In the genomic region with DNA sequence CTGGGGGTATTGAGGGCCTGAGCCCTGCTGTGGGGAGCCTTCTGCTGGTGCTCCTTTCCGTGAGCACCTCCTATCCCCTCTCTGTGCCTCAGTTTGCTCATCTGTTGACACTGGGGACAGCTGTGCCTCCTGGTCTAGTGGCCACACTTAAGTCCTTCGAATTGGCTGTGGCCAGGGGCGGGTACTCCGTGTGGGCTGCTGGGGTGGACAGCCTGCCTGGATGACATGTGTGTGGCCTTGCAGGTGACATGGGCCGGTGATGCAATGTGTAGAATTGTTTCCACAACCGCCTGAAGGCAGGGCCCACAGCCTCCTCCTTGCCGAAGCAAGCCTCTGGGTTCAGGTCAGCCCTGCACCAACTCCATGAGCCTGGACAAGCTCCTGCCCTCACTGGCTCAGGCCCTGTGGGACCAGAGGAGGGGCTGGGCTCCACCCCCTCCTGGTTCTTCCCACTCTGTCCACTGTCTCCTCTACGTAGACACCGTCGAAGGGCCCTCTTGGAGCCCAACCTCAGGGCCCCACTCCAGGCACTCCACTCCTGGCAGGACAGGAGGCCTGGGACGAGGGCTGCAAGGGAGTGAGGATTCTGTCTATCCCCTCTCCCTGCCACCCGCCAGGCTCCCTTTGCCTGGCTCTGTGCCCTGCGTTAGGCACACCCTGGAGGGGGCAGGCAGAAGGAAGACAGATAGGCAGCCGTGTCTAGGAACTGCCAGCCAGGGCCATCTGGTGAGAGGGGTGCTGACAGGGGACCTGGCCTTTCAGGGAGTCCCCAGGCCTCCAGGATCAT, we compare ENCODE assay signal across 8 cellular contexts. TPM values are rescaled to one million over a fixed set of nuclear protein-coding genes. Genes with fewer than 3 reads are reported as not detected.
DNase-seq lines count a peak whose midpoint lies in the region; ATAC-seq and TF ChIP-seq lines count a peak whose summit lies in the region.

No MANE protein-coding gene starts in this region.

- TF ChIP-seq CTCF in AG04450 (IDR thresholded peaks at IDR 0.05; ENCODE audit: low read depth, low read length): 0 out of 2 replicates have a peak, but pooled peaks have one; percentile 4
- TF ChIP-seq CTCF in cardiac muscle cell (IDR thresholded peaks at IDR 0.05; ENCODE audit: low read depth, low read length): no peak

- H3K27ac ChIP-seq in AG04450 (ENCODE audit: low read depth, low read length) (peak overlapping the region; percentile 84), HUES48 (ENCODE audit: low read depth, low read length) (no peak overlapping the region), cardiac muscle cell (no peak overlapping the region)

- H3K36me3 ChIP-seq in HUES48 (ENCODE audit: control insufficient read depth, insufficient read depth, low read length): no peaks in the 10 kb centered on the region
- H3K36me3 ChIP-seq in cardiac muscle cell: no peaks in the 10 kb centered on the region

- POLR2A ChIA-PET in AG04450 (lab: Yijun Ruan, JAX): interaction anchor here (1.1 to 1.5 kb wide), 3 partner anchors 24 to 38 kb away, joined by 4 to 5 read pairs (median 4); no protein-coding TSS in a partner anchor

- H3K9me3 ChIP-seq in AG04450 (ENCODE audit: control insufficient read depth, insufficient read depth, low read length) (no peaks in the 10 kb centered on the region; the same call in 1 of the 2 replicates), HUES48 (ENCODE audit: control insufficient read depth, insufficient read depth, low read length) (no peaks in the 10 kb centered on the region), cardiac muscle cell (ENCODE audit: low read depth) (no peaks in the 10 kb centered on the region)

- DNase-seq in AG04450 (ENCODE audit: low read depth, low spot score): no peak
- peak; percentile 63 for DNase-seq in activated CD8-positive, alpha-beta memory T cell treated with anti-CD3 and anti-CD28 coated beads, Interleukin-2, amount 50 U/mL, for 48 hours
- peak in 1 of 2 donors; percentile 75 for DNase-seq in cardiac muscle cell (ENCODE audit: low read depth in 1 of 2, low spot score in 1 of 2)
- peak; percentile 67 for DNase-seq in sciatic nerve (ENCODE audit: low spot score)
- DNase-seq in NCI-H82 (lab: John Stamatoyannopoulos, UW): no peak
- no peak for DNase-seq in D341Med (ENCODE audit: low spot score)

- no peak overlapping the region for H3K9ac ChIP-seq in HUES48 (ENCODE audit: low read depth, low read length)

- H3K4me3 ChIP-seq in AG04450 (ENCODE audit: low read depth, low read length): peak overlapping the region; percentile 61
- peak overlapping the region; percentile 55; the same call in 1 of the 2 replicates for H3K4me3 ChIP-seq in HUES48 (ENCODE audit: low read depth, low read length)
- peak overlapping the region; percentile 44 for H3K4me3 ChIP-seq in cardiac muscle cell

- CTCF ChIA-PET in AG04450 (lab: Charles Lee): no interaction called here

- H3K27me3 ChIP-seq in AG04450 (ENCODE audit: control insufficient read depth, insufficient read depth, low read length): no peaks in the 10 kb centered on the region
- H3K27me3 ChIP-seq in HUES48 (ENCODE audit: control insufficient read depth, insufficient read depth, low read length): peaks cover 17% of the 10 kb centered on the region; the same call in 1 of the 2 replicates
- H3K27me3 ChIP-seq in cardiac muscle cell: no peaks in the 10 kb centered on the region

- intact Hi-C loops in sciatic nerve (cut with DNase I): no loop called here

- H3K4me1 ChIP-seq in HUES48 (ENCODE audit: control insufficient read depth, insufficient read depth, low read length) (0 out of 2 replicates have a peak, but pooled peaks cover 3% of the 10 kb centered on the region), cardiac muscle cell (ENCODE audit: low read depth) (peaks cover 10% of the 10 kb centered on the region)

- ATAC-seq in sciatic nerve: peak; percentile 34
- ATAC-seq in HG02885 (IDR thresholded peaks at IDR 0.05; ENCODE audit: poor library complexity, unreplicated experiment): no peak

RNA-seq across cellular contexts. Expression of gene SH3BP2, which starts 1.2 kb away (rescaled TPM):
- polyA plus RNA-seq in AG04450 (2011; rRNA removed) (14.8 and 17.2 TPM in 2 replicates), cardiac muscle cell (8.5 and 16.9 TPM in 2 replicates)
- polyA minus RNA-seq in AG04450 (2011; rRNA and poly(A)+ RNA removed): 30.6 and 36.8 TPM in 2 replicates
- total RNA-seq in cardiac muscle cell (19.6 and 31.7 TPM in 2 replicates), sciatic nerve (82.7 TPM)

RNA-seq across cellular contexts. Expression of gene TNIP2, which starts 38.0 kb away (rescaled TPM):
- 28.8 and 34.3 TPM in 2 replicates for polyA plus RNA-seq in AG04450 (2011; rRNA removed)
- 11.8 and 18.6 TPM in 2 replicates for polyA minus RNA-seq in AG04450 (2011; rRNA and poly(A)+ RNA removed)
- 41.7 and 58.5 TPM in 2 replicates for total RNA-seq in cardiac muscle cell
- polyA plus RNA-seq in cardiac muscle cell: 32.7 and 48.3 TPM in 2 replicates
- 34.9 TPM for total RNA-seq in sciatic nerve

RNA-seq across cellular contexts. Expression of gene ADD1, which starts 49.5 kb away (rescaled TPM):
- 149 and 170 TPM in 2 replicates for polyA plus RNA-seq in AG04450 (2011; rRNA removed)
- 95.8 and 112 TPM in 2 replicates for polyA minus RNA-seq in AG04450 (2011; rRNA and poly(A)+ RNA removed)
- total RNA-seq in cardiac muscle cell: 219 and 230 TPM in 2 replicates
- polyA plus RNA-seq in cardiac muscle cell: 274 and 297 TPM in 2 replicates
- total RNA-seq in sciatic nerve: 429 TPM

Comparison
In these comparisons a context has a peak if more than half of its experiments do, and no peak if none do; other contexts are left out.
1. DNase-seq: peak in activated CD8-positive, alpha-beta memory T cell treated with anti-CD3 and anti-CD28 coated beads, Interleukin-2, amount 50 U/mL, for 48 hours (single experiment) and sciatic nerve (single experiment); none in AG04450 (single experiment), NCI-H82 (single experiment) and D341Med (single experiment).
2. Peak in every context shown above with its lines, with median percentiles within 50 percentile points of each other: H3K4me3 ChIP-seq.